Comparison of ENCODE assay signal across 16 cellular contexts in genomic region chr2:33313039-33313438, GRCh38.
DNase-seq lines count a peak whose midpoint lies in the region; ATAC-seq and TF ChIP-seq lines count a peak whose summit lies in the region.
"Had no signal": no experiment of that assay in that cellular context is flagged by ENCODE, and none has a peak within 500 bp of the region (broad histone marks: within the 10 kb centered on the region; RNA-seq: fewer than 3 reads in every experiment).

No MANE protein-coding gene starts in this region.

- no peaks in the 10 kb centered on the region for H3K79me2 ChIP-seq in GM23248 (ENCODE audit: insufficient read depth)
- peaks cover 5% of the 10 kb centered on the region for H3K79me2 ChIP-seq in SK-N-SH (ENCODE audit: insufficient read depth)

- H3F3A ChIP-seq in GM23248 (ENCODE audit: insufficient read depth) (peaks cover 53% of the 10 kb centered on the region), SK-N-SH (replicated peaks; ENCODE audit: insufficient read depth) (peaks cover 46% of the 10 kb centered on the region)

- H3K36me3 ChIP-seq in GM23248 (ENCODE audit: low read depth) (peaks cover 10% of the 10 kb centered on the region), SK-N-SH (replicated peaks in 1 of 2; ENCODE audit: control insufficient read depth in 1 of 2, insufficient read depth in 2 of 2, low read length in 1 of 2) (peaks cover 13 to 69% of the 10 kb centered on the region in 2 experiments)
- H3K36me3 ChIP-seq: BE2C had no signal

- H3K9me3 ChIP-seq in GM23248 (ENCODE audit: low read depth) (no peaks in the 10 kb centered on the region), SK-N-SH (no peaks in the 10 kb centered on the region)
- H3K9me3 ChIP-seq: A549, BE2C had no signal

- H3K4me1 ChIP-seq in GM23248 (ENCODE audit: insufficient read depth) = peaks cover 39% of the 10 kb centered on the region
- H3K4me1 ChIP-seq in SK-N-SH (ENCODE audit: control insufficient read depth in 1 of 2, insufficient read depth in 2 of 2, low read depth in 1 of 2, low read length in 1 of 2) = peaks cover 0 to 7% of the 10 kb centered on the region in 2 experiments; a peak in 2 of 4 replicates
- H3K4me1 ChIP-seq: A549, BE2C had no signal

- H3K9ac ChIP-seq in GM23248 (no peak overlapping the region), SK-N-SH (peak overlapping the region; percentile 32; the same call in 1 of the 2 replicates)

- TF ChIP-seq CTCF in SK-N-SH (IDR thresholded peaks at IDR 0.05) (no peak), coronary artery (IDR thresholded peaks at IDR 0.05) (no peak)

- POLR2A ChIA-PET in SK-N-SH (lab: Yijun Ruan, JAX) = no interaction called here

- peak; percentile 18 to 66; a peak in 1 of 4 replicates for TF ChIP-seq EP300 in SK-N-SH (IDR thresholded peaks at IDR 0.05; ENCODE audit: borderline replicate concordance in 1 of 2, low read depth in 1 of 2, low read length in 1 of 2)

- DNase-seq in GM23248 (peak; percentile 37), SK-N-SH (no peak), coronary artery (ENCODE audit: low spot score) (no peak), foreskin melanocyte (peak; percentile 3), DMS153 (lab: John Stamatoyannopoulos, UW) (no peak), SW 1271 (lab: John Stamatoyannopoulos, UW) (no peak), NCI-H1436 treated with DMSO at 0.1 percent for 48 hours (lab: John Stamatoyannopoulos, UW) (no peak)
- DNase-seq: BE2C; CD4-positive, alpha-beta memory T cell; DND-41; GF-D8 had no signal

- TF ChIP-seq RAD21 in SK-N-SH (IDR thresholded peaks at IDR 0.05; ENCODE audit: low read length) = no peak

- H2AFZ ChIP-seq in GM23248 (no peak overlapping the region), SK-N-SH (ENCODE audit: low read depth) (no peak overlapping the region)

- ATAC-seq in GM18858 (IDR thresholded peaks at IDR 0.05; ENCODE audit: unreplicated experiment) = no peak
- ATAC-seq: A549, HCT116, HepG2 had no signal

- no peak overlapping the region for H3K27ac ChIP-seq in GM23248
- peak overlapping the region; percentile 83 to 84 for H3K27ac ChIP-seq in SK-N-SH (ENCODE audit: low read depth in 2 of 2, low read length in 1 of 2)
- H3K27ac ChIP-seq in coronary artery = peak overlapping the region; percentile 35 to 51
- H3K27ac ChIP-seq: A549, C4-2B had no signal

- H3K4me2 ChIP-seq in GM23248 (ENCODE audit: unreplicated experiment) (peak overlapping the region; percentile 27), SK-N-SH (no peak overlapping the region)
- H3K4me2 ChIP-seq: A549 had no signal

- in situ Hi-C loops in GM23248 (cut with MboI) = no loop called here

- H3K4me3 ChIP-seq in GM23248 (no peak overlapping the region), SK-N-SH (ENCODE audit: low read depth in 2 of 2, low read length in 1 of 2) (no peak overlapping the region), coronary artery (no peak overlapping the region)
- H3K4me3 ChIP-seq: A549 had no signal

- CTCF ChIA-PET in SK-N-SH (lab: Yijun Ruan, JAX) = no interaction called here

- H3K27me3 ChIP-seq in GM23248 (replicated peaks; ENCODE audit: insufficient read depth) (no peaks in the 10 kb centered on the region), SK-N-SH (ENCODE audit: insufficient read depth) (no peaks in the 10 kb centered on the region)

- no peaks in the 10 kb centered on the region for H3K9me2 ChIP-seq in GM23248 (ENCODE audit: insufficient read depth)
- H3K9me2 ChIP-seq in SK-N-SH = no peaks in the 10 kb centered on the region

- WGBS in GM23248 (ENCODE audit: low coverage in 1 of 2, low lambda C conversion rate in 2 of 2, missing lambda C conversion rate in 2 of 2), 2 experiments = 27 to 28% methylated on average over 3 of the region's 3 CpGs
- WGBS in SK-N-SH (ENCODE audit: low lambda C conversion rate) = 33% methylated on average over 3 of the region's 3 CpGs

- H4K20me1 ChIP-seq in GM23248 (ENCODE audit: insufficient read depth) (no peaks in the 10 kb centered on the region), SK-N-SH (ENCODE audit: insufficient read depth) (no peaks in the 10 kb centered on the region)

TF ChIP-seq in SK-N-SH, 30 proteins besides CTCF, POLR2A, EP300 and RAD21 (continues in another document):
- TF ChIP-seq JUND (IDR thresholded peaks at IDR 0.05) (peak; percentile 48; the same call in 1 of the 2 replicates), ZBTB33 (IDR thresholded peaks at IDR 0.05; ENCODE audit: borderline replicate concordance, low read depth) (no peak), GATA2 (CRISPR knock-in tag; IDR thresholded peaks at IDR 0.05) (no peak), GABPA (IDR thresholded peaks at IDR 0.05; ENCODE audit: low read depth) (no peak), PBX3 (IDR thresholded peaks at IDR 0.05) (peak; percentile 62), NFIC (IDR thresholded peaks at IDR 0.05; ENCODE audit: borderline replicate concordance) (peak; percentile 11; the same call in 1 of the 2 replicates), MEF2A (IDR thresholded peaks at IDR 0.05; ENCODE audit: borderline replicate concordance, low read depth) (peak; percentile 51; the same call in 1 of the 2 replicates), REST (IDR thresholded peaks at IDR 0.05; ENCODE audit: low read depth, low read length) (no peak), IRF3 (IDR thresholded peaks at IDR 0.05; ENCODE audit: low read depth, low read length) (no peak), SIN3A (IDR thresholded peaks at IDR 0.05; ENCODE audit: borderline replicate concordance, low read depth, low read length) (no peak), TEAD4 (IDR thresholded peaks at IDR 0.05; ENCODE audit: borderline replicate concordance, insufficient read depth) (0 out of 2 replicates have a peak, but pooled peaks have one; percentile 20), RCOR1 (IDR thresholded peaks at IDR 0.05; ENCODE audit: low read length) (no peak), FOXM1 (IDR thresholded peaks at IDR 0.05; ENCODE audit: low read depth) (no peak), RXRA (IDR thresholded peaks at IDR 0.05; ENCODE audit: borderline replicate concordance, low read depth) (no peak; the same call in 1 of the 2 replicates), MXI1 (IDR thresholded peaks at IDR 0.05; ENCODE audit: low read depth, low read length) (no peak), TCF12 (IDR thresholded peaks at IDR 0.05) (peak; percentile 60)

Comparison
In these comparisons a context has a peak if more than half of its experiments do, and no peak if none do; other contexts are left out.
1. DNase-seq: peak in GM23248 (single experiment) and foreskin melanocyte (single experiment); none in SK-N-SH (single experiment), coronary artery (single experiment), DMS153 (single experiment), SW 1271 (0 of 2) and NCI-H1436 treated with DMSO at 0.1 percent for 48 hours (single experiment).